Comparison of ENCODE assay signal across 13 cellular contexts in the genomic region with DNA sequence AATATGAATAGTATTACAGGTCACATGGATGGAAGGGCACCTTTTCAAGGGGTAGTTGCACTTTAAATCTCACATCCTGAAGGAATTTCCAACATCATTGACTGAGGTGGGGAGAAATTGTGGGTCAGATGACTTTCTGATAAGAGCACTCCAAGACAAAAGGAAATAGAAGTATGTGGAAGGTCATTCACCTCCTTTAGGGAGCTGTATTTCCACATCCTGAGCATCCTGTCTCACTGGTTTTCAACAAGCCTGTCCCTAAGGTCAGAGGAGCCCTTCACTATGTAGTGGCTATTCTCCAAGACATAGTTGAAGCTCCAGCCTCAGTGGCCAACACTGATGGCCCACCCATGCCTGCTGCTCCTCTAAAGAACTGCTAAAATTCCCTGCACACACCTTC.
A peak's percentile ranks its signal among the peaks of the same experiment; 100 is the strongest.
DNase-seq lines count a peak whose midpoint lies in the region; ATAC-seq and TF ChIP-seq lines count a peak whose summit lies in the region.
"Had no signal": no experiment of that assay in that cellular context is flagged by ENCODE, and none has a peak within 500 bp of the region (broad histone marks: within the 10 kb centered on the region; RNA-seq: fewer than 3 reads in every experiment).

No MANE protein-coding gene starts in this region.

- no peaks in the 10 kb centered on the region for H3K79me2 ChIP-seq in PC-9 (ENCODE audit: low read depth)

- no peak overlapping the region for H3K9ac ChIP-seq in mesenchymal stem cell (ENCODE audit: low read length)

- H3F3A ChIP-seq in PC-9 (ENCODE audit: insufficient read depth, low read depth): peaks cover 30% of the 10 kb centered on the region

- no peaks in the 10 kb centered on the region for H3K79me1 ChIP-seq in mesenchymal stem cell (replicated peaks; ENCODE audit: low read length, poor library complexity, severe bottlenecking)

- H2AFZ ChIP-seq in PC-9 (0 out of 2 replicates have a peak overlapping the region, but pooled peaks have one; percentile 4), mesenchymal stem cell (ENCODE audit: low read depth, low read length) (no peak overlapping the region)

- H2BK5ac ChIP-seq in mesenchymal stem cell (ENCODE audit: low read depth, low read length, poor library complexity, severe bottlenecking): no peak overlapping the region

- peaks cover 71% of the 10 kb centered on the region for H3K4me1 ChIP-seq in PC-9 (replicated peaks; ENCODE audit: insufficient read depth)
- H3K4me1 ChIP-seq in mesenchymal stem cell (ENCODE audit: control insufficient read depth, insufficient read depth, low read depth, low read length): peaks cover 14% of the 10 kb centered on the region
- H3K4me1 ChIP-seq in upper lobe of right lung: no peaks in the 10 kb centered on the region
- H3K4me1 ChIP-seq: HAP-1 had no signal

- no peak overlapping the region for H3K4ac ChIP-seq in mesenchymal stem cell (ENCODE audit: low read depth in 1 of 2, low read length in 2 of 2)

- no peak overlapping the region for H2BK15ac ChIP-seq in mesenchymal stem cell (ENCODE audit: low read depth, poor library complexity, severe bottlenecking)

- CTCF ChIA-PET in PC-9 (lab: Charles Lee): interaction anchor here (0.5 to 0.6 kb wide), 2 partner anchors 602 to 742 kb away, joined by 3 to 4 read pairs; no protein-coding TSS in a partner anchor

- H3K4me2 ChIP-seq in PC-9 (peak overlapping the region; percentile 47), mesenchymal stem cell (ENCODE audit: low read length, poor library complexity, severe bottlenecking) (no peak overlapping the region)

- H3K27ac ChIP-seq in PC-9 (peak overlapping the region; percentile 48), mesenchymal stem cell (ENCODE audit: low read length, poor library complexity, severe bottlenecking) (peak overlapping the region; percentile 35), upper lobe of right lung (no peak overlapping the region)

- POLR2A ChIA-PET in PC-9 (lab: Charles Lee; ENCODE audit: unreplicated experiment): interaction anchor here (0.5 kb wide), 1 partner anchor 195 kb away, joined by 4 read pairs; no protein-coding TSS in a partner anchor

- H3K23ac ChIP-seq in mesenchymal stem cell (ENCODE audit: low read length in 2 of 2): peak overlapping the region in 1 of 2 experiments; percentile 68

- no peak overlapping the region for H3K14ac ChIP-seq in mesenchymal stem cell (ENCODE audit: low read length in 2 of 2)

- intact Hi-C loops in PC-9 (cut with micrococcal nuclease; ENCODE audit: unreplicated experiment): no loop called here
- intact Hi-C loops in left colon (cut with DNase I, micrococcal nuclease): no loop called here
- intact Hi-C loops in upper lobe of right lung (cut with DNase I): no loop called here

- DNase-seq in PC-9 (peak; percentile 23 to 87), left colon (no peak), mesenchymal stem cell (no peak), upper lobe of right lung (no peak), NCI-H748 (lab: John Stamatoyannopoulos, UW; ENCODE audit: unreplicated experiment) (no peak)
- DNase-seq: C1 segment of cervical spinal cord; CD4-positive, alpha-beta memory T cell; DND-41; GOT3; HFFc6 had no signal

- H3K9me2 ChIP-seq in PC-9 (ENCODE audit: insufficient read depth): no peaks in the 10 kb centered on the region

- H3K27me3 ChIP-seq in PC-9 (ENCODE audit: insufficient read depth, low read depth) (no peaks in the 10 kb centered on the region), mesenchymal stem cell (ENCODE audit: control insufficient read depth in 1 of 2, insufficient read depth in 1 of 2, low read length in 2 of 2) (peaks cover 5 to 6% of the 10 kb centered on the region in 2 experiments), upper lobe of right lung (no peaks in the 10 kb centered on the region)

- ATAC-seq in left colon (peak; percentile 66), upper lobe of right lung (peak; percentile 61), HG02610 (IDR thresholded peaks at IDR 0.05; ENCODE audit: unreplicated experiment) (no peak), HG02759 (IDR thresholded peaks at IDR 0.05; ENCODE audit: unreplicated experiment) (no peak)

- H2BK12ac ChIP-seq in mesenchymal stem cell (ENCODE audit: low read length in 2 of 2): no peak overlapping the region

- H4K20me1 ChIP-seq in PC-9 (ENCODE audit: insufficient read depth): no peaks in the 10 kb centered on the region

- no peak overlapping the region for H3K4me3 ChIP-seq in PC-9
- H3K4me3 ChIP-seq in mesenchymal stem cell (ENCODE audit: insufficient read depth in 1 of 2, low read depth in 1 of 2, low read length in 2 of 2): no peak overlapping the region
- H3K4me3 ChIP-seq in upper lobe of right lung: no peak overlapping the region
- H3K4me3 ChIP-seq: HAP-1 had no signal

- H3K36me3 ChIP-seq in PC-9 (ENCODE audit: low read depth) (no peaks in the 10 kb centered on the region), mesenchymal stem cell (ENCODE audit: control insufficient read depth in 1 of 2, insufficient read depth in 2 of 2, low read depth in 1 of 2, low read length in 2 of 2) (no peaks in the 10 kb centered on the region), upper lobe of right lung (no peaks in the 10 kb centered on the region)
- H3K36me3 ChIP-seq: HAP-1 had no signal

- TF ChIP-seq CTCF in PC-9 (conservative IDR thresholded peaks at IDR 0.05) (no peak), upper lobe of right lung (IDR thresholded peaks at IDR 0.05) (no peak)

- no peak overlapping the region for H2AK5ac ChIP-seq in mesenchymal stem cell (ENCODE audit: low read length, severe bottlenecking)

- no peak overlapping the region for H4K8ac ChIP-seq in mesenchymal stem cell (ENCODE audit: low read length)

- no peaks in the 10 kb centered on the region for H3K9me3 ChIP-seq in PC-9 (ENCODE audit: insufficient read depth, low read depth)
- H3K9me3 ChIP-seq in mesenchymal stem cell (ENCODE audit: control insufficient read depth, low read length): no peaks in the 10 kb centered on the region
- H3K9me3 ChIP-seq in upper lobe of right lung: no peaks in the 10 kb centered on the region
- H3K9me3 ChIP-seq: HAP-1 had no signal

- H4K91ac ChIP-seq in mesenchymal stem cell (ENCODE audit: low read length): no peak overlapping the region

- BruUV-seq in PC-9 (replicated peaks; lab: Mats Ljungman, UMichigan): no TSS peak

- no peak overlapping the region for H3K18ac ChIP-seq in mesenchymal stem cell (ENCODE audit: low read depth in 1 of 2, low read length in 2 of 2)

- no peak overlapping the region for H2BK120ac ChIP-seq in mesenchymal stem cell (ENCODE audit: low read depth, low read length)

Comparison
In these comparisons a context has a peak if more than half of its experiments do, and no peak if none do; other contexts are left out.
1. DNase-seq: peak in PC-9 (2 of 2); none in left colon (0 of 2), mesenchymal stem cell (single experiment), upper lobe of right lung (single experiment) and NCI-H748 (single experiment).
2. ATAC-seq: peak in left colon (single experiment) and upper lobe of right lung (single experiment); none in HG02610 (single experiment) and HG02759 (single experiment).